10 cellular contexts compared by ENCODE assay signal in the genomic region with DNA sequence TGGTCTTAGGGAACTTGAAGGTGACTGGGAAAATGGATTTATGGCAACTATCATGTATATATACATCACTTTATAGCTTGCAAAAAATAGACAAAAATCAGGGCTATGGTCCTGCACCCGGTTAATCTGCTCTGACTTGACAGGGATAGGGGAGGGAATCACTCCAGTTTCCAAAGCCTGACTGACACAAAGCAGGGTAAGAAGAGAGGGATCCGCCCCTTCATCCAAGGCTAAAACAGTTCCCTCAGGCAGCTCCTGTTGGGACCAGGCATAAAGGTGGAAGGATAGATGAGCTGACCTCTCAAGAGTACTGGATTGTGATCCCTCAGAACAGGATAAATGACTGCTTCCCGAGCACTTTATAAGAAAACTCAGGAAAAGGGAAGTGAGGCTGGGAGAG. TPM values are rescaled to one million over a fixed set of nuclear protein-coding genes. Genes with fewer than 3 reads are reported as not detected.
DNase-seq lines count a peak whose midpoint lies in the region; ATAC-seq, FAIRE-seq and TF ChIP-seq lines count a peak whose summit lies in the region.
"Had no signal": no experiment of that assay in that cellular context is flagged by ENCODE, and none has a peak within 500 bp of the region (broad histone marks: within the 10 kb centered on the region; RNA-seq: fewer than 3 reads in every experiment).

No MANE protein-coding gene starts in this region.

- TF ChIP-seq POLR2A in GM12891 (IDR thresholded peaks at IDR 0.05; ENCODE audit: low read depth, low read length) (no peak), esophagus muscularis mucosa (IDR thresholded peaks at IDR 0.05; ENCODE audit: low read depth) (no peak), gastrocnemius medialis (IDR thresholded peaks at IDR 0.05) (no peak)

- no peak for TF ChIP-seq EP300 in esophagus muscularis mucosa (IDR thresholded peaks at IDR 0.05)

- TF ChIP-seq CTCF in esophagus muscularis mucosa (IDR thresholded peaks at IDR 0.05) (no peak), gastrocnemius medialis (IDR thresholded peaks at IDR 0.05 in 4 of 5, conservative IDR thresholded peaks at IDR 0.05 in 1 of 5) (no peak)

- intact Hi-C loops in esophagus muscularis mucosa (cut with DNase I), result no loop called here
- intact Hi-C loops in gastrocnemius medialis (cut with DNase I; ENCODE audit: low total_unique reads), result no loop called here

- H3K9me3 ChIP-seq in SJCRH30 (replicated peaks), result no peaks in the 10 kb centered on the region
- no peaks in the 10 kb centered on the region for H3K9me3 ChIP-seq in esophagus muscularis mucosa
- no peaks in the 10 kb centered on the region for H3K9me3 ChIP-seq in gastrocnemius medialis

- ATAC-seq in gastrocnemius medialis (no peak), GM18909 (IDR thresholded peaks at IDR 0.05; ENCODE audit: poor library complexity, unreplicated experiment) (no peak)
- ATAC-seq: left ventricle myocardium superior had no signal

- no peak overlapping the region for H3K4me3 ChIP-seq in SJCRH30
- H3K4me3 ChIP-seq in esophagus muscularis mucosa, result peak overlapping the region; percentile 51 to 69 (median 65)
- peak overlapping the region; percentile 67 to 77 (median 69) for H3K4me3 ChIP-seq in gastrocnemius medialis

- WGBS in esophagus muscularis mucosa, result 47% methylated on average over 3 of the region's 3 CpGs

- H3K27me3 ChIP-seq in SJCRH30 (no peaks in the 10 kb centered on the region), esophagus muscularis mucosa (no peaks in the 10 kb centered on the region), gastrocnemius medialis (no peaks in the 10 kb centered on the region)

- no peak for FAIRE-seq in GM12891 (lab: Jason Lieb, UNC)

- no peaks in the 10 kb centered on the region for H3K36me3 ChIP-seq in SJCRH30
- H3K36me3 ChIP-seq in esophagus muscularis mucosa, result peaks cover 12 to 43% (median 30%) of the 10 kb centered on the region in 4 donors
- H3K36me3 ChIP-seq in gastrocnemius medialis, result peaks cover 0 to 29% of the 10 kb centered on the region in 2 donors

- DNase-seq in GM12891 (ENCODE audit: insufficient read length, low spot score) (no peak), SJCRH30 (no peak), esophagus muscularis mucosa (ENCODE audit: extremely low spot score) (no peak), gastrocnemius medialis (no peak), NCI-H226 (no peak), NCI-H1105 treated with DMSO at 0.1 percent for 48 hours (lab: John Stamatoyannopoulos, UW) (no peak), NCI-H187 treated with DMSO at 0.1 percent for 48 hours (lab: John Stamatoyannopoulos, UW) (no peak)

- peak overlapping the region; percentile 12; the same call in 1 of the 2 replicates for H3K27ac ChIP-seq in SJCRH30
- peak overlapping the region in 3 of 4 donors; percentile 86 to 89 (median 86) for H3K27ac ChIP-seq in esophagus muscularis mucosa (replicated peaks in 1 of 4)
- peak overlapping the region; percentile 92 to 98 (median 94) for H3K27ac ChIP-seq in gastrocnemius medialis
- H3K27ac ChIP-seq: epithelial cell of prostate had no signal

- peaks cover 39% of the 10 kb centered on the region for H3K4me1 ChIP-seq in SJCRH30
- peaks cover 46 to 83% (median 70%) of the 10 kb centered on the region in 4 donors for H3K4me1 ChIP-seq in esophagus muscularis mucosa
- peaks cover 53 to 56% of the 10 kb centered on the region in 2 donors for H3K4me1 ChIP-seq in gastrocnemius medialis

- in situ Hi-C loops in gastrocnemius medialis (cut with MboI; ENCODE audit: low sequenced_read_pairs in 4 of 4), result loop anchor here in 1 of 4 donors (25.0 kb wide), 1 partner anchor 108 kb away; a partner anchor contains a TSS

TF ChIP-seq in GM12891, 5 proteins besides CTCF, POLR2A, EP300 and RAD21:
- no peak for TF ChIP-seq POU2F2 (IDR thresholded peaks at IDR 0.05; ENCODE audit: low read depth, low read length)
- TF ChIP-seq SPI1 (IDR thresholded peaks at IDR 0.05; ENCODE audit: low read depth, low read length), result peak; percentile 29; the same call in 1 of the 2 replicates
- TF ChIP-seq POLR2AphosphoS5 (IDR thresholded peaks at IDR 0.05; ENCODE audit: low read depth, low read length), result no peak
- no peak for TF ChIP-seq PAX5 (IDR thresholded peaks at IDR 0.05; ENCODE audit: insufficient read depth, low read length, severe bottlenecking)
- no peak for TF ChIP-seq TAF1 (IDR thresholded peaks at IDR 0.05; ENCODE audit: low read depth, low read length)

RNA-seq across cellular contexts. Expression of a gene that starts 1.4 kb away (rescaled TPM):
- 34.1 TPM for polyA plus RNA-seq in GM12891 (2012; ENCODE audit: low read depth, missing spikeins)
- total RNA-seq in SJCRH30 (2014; rRNA removed; shearing (Covaris generic)), result 40.2 TPM in 2 replicates
- 100 to 1,000 TPM; 192 to 309 (median 238) TPM for total RNA-seq in esophagus muscularis mucosa
- total RNA-seq in gastrocnemius medialis, result 100 to 1,000 TPM; 126 to 171 (median 165) TPM

RNA-seq across cellular contexts. Expression of a gene that starts 7.0 kb away (rescaled TPM):
- 17.5 TPM for polyA plus RNA-seq in GM12891 (2012; ENCODE audit: low read depth, missing spikeins)
- total RNA-seq in SJCRH30 (2014; rRNA removed; shearing (Covaris generic)), result 29.4 and 29.8 TPM in 2 replicates
- total RNA-seq in esophagus muscularis mucosa (10 to 100 TPM; 20.2 to 35.3 (median 27.7) TPM), gastrocnemius medialis (10 to 100 TPM; 12.6 to 22.7 (median 17.8) TPM)

RNA-seq across cellular contexts. Expression of a gene that starts 16.0 kb away (rescaled TPM):
- polyA plus RNA-seq in GM12891 (2012; ENCODE audit: low read depth, missing spikeins), result 16.1 TPM
- 102 and 110 TPM in 2 replicates for total RNA-seq in SJCRH30 (2014; rRNA removed; shearing (Covaris generic))
- total RNA-seq in esophagus muscularis mucosa (100 to 1,000 TPM in 1 of 4 donors, 10 to 100 TPM in 3; 60.6 to 101 (median 93.4) TPM), gastrocnemius medialis (100 to 1,000 TPM in 1 of 4 donors, 10 to 100 TPM in 3; 27.4 to 135 (median 54.9) TPM)

RNA-seq across cellular contexts. Expression of a gene that starts 18.0 kb away (rescaled TPM):
- polyA plus RNA-seq in GM12891 (2012; ENCODE audit: low read depth, missing spikeins), result 58.1 TPM
- 4.6 and 4.9 TPM in 2 replicates for total RNA-seq in SJCRH30 (2014; rRNA removed; shearing (Covaris generic))
- total RNA-seq in esophagus muscularis mucosa (10 to 100 TPM; 15.9 to 26.2 (median 20.0) TPM), gastrocnemius medialis (1 to 10 TPM; 4.6 to 7.6 (median 6.1) TPM)

RNA-seq across cellular contexts. Expression of a gene that starts 19.9 kb away (rescaled TPM):
- 175 TPM for polyA plus RNA-seq in GM12891 (2012; ENCODE audit: low read depth, missing spikeins)
- total RNA-seq in SJCRH30 (2014; rRNA removed; shearing (Covaris generic)), result 299 and 303 TPM in 2 replicates
- 10 to 100 TPM; 11.6 to 21.5 (median 18.8) TPM for total RNA-seq in esophagus muscularis mucosa
- total RNA-seq in gastrocnemius medialis, result 10 to 100 TPM in 1 of 4 donors, 1 to 10 TPM in 3; 3.6 to 15.7 (median 7.9) TPM

Comparison
In these comparisons a context has a peak if more than half of its experiments do, and no peak if none do; other contexts are left out.
1. H3K27ac ChIP-seq: peak in every context shown above with its lines; median percentile 94 in gastrocnemius medialis; 86 in esophagus muscularis mucosa; 12 in SJCRH30.